1 cellular context compared by ENCODE assay signal in the genomic region with DNA sequence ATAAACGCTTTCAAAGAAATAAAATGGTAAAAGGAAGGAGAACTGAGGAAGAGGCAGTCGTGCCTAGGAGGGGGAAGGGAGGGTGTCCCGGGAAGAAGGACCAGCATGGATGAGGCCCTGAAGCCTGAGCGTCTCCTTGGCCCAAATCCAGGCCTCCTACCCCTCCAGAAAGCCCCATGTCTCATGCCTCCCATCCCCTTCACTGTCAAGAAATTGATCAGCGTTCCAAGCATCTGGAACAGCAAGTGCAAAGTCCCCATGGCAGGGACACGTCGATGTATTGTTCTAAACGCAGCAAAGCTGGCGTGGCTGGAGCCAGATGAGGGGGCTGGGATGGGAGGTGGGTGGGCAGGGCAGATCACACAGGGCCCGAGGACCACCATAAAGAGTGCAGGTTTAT.
TF ChIP-seq lines count a peak whose summit lies in the region.

No MANE protein-coding gene starts in this region.

TF ChIP-seq in K562, 482 proteins besides CTCF, POLR2A, EP300 and RAD21:
- TF ChIP-seq BRD4 (IDR thresholded peaks at IDR 0.05) (no peak), HNRNPL (IDR thresholded peaks at IDR 0.05; ENCODE audit: low read depth, low read length) (no peak), SMAD1 (IDR thresholded peaks at IDR 0.05; ENCODE audit: low read depth, low read length, partially characterized antibody) (no peak), CBX2 (IDR thresholded peaks at IDR 0.05; ENCODE audit: insufficient read depth, low read length, poor library complexity, severe bottlenecking) (no peak), GTF2F1 (IDR thresholded peaks at IDR 0.05; ENCODE audit: low read depth, low read length) (no peak), ASH1L (IDR thresholded peaks at IDR 0.05; ENCODE audit: borderline replicate concordance, low read depth, partially characterized antibody) (no peak), RHOXF2B (CRISPR knock-in tag; conservative IDR thresholded peaks at IDR 0.05) (no peak), ZNF146 (CRISPR knock-in tag; IDR thresholded peaks at IDR 0.05; ENCODE audit: unreplicated experiment) (no peak), ZNF23 (CRISPR knock-in tag; IDR thresholded peaks at IDR 0.05) (no peak), TBL1XR1 (IDR thresholded peaks at IDR 0.05; ENCODE audit: low read length in 2 of 2) (no peak)
- TF ChIP-seq, protein P1, sequence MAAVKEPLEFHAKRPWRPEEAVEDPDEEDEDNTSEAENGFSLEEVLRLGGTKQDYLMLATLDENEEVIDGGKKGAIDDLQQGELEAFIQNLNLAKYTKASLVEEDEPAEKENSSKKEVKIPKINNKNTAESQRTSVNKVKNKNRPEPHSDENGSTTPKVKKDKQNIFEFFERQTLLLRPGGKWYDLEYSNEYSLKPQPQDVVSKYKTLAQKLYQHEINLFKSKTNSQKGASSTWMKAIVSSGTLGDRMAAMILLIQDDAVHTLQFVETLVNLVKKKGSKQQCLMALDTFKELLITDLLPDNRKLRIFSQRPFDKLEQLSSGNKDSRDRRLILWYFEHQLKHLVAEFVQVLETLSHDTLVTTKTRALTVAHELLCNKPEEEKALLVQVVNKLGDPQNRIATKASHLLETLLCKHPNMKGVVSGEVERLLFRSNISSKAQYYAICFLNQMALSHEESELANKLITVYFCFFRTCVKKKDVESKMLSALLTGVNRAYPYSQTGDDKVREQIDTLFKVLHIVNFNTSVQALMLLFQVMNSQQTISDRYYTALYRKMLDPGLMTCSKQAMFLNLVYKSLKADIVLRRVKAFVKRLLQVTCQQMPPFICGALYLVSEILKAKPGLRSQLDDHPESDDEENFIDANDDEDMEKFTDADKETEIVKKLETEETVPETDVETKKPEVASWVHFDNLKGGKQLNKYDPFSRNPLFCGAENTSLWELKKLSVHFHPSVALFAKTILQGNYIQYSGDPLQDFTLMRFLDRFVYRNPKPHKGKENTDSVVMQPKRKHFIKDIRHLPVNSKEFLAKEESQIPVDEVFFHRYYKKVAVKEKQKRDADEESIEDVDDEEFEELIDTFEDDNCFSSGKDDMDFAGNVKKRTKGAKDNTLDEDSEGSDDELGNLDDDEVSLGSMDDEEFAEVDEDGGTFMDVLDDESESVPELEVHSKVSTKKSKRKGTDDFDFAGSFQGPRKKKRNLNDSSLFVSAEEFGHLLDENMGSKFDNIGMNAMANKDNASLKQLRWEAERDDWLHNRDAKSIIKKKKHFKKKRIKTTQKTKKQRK (IDR thresholded peaks at IDR 0.05; ENCODE audit: borderline replicate concordance, low read depth, low read length) = no peak
- TF ChIP-seq, protein P2, sequence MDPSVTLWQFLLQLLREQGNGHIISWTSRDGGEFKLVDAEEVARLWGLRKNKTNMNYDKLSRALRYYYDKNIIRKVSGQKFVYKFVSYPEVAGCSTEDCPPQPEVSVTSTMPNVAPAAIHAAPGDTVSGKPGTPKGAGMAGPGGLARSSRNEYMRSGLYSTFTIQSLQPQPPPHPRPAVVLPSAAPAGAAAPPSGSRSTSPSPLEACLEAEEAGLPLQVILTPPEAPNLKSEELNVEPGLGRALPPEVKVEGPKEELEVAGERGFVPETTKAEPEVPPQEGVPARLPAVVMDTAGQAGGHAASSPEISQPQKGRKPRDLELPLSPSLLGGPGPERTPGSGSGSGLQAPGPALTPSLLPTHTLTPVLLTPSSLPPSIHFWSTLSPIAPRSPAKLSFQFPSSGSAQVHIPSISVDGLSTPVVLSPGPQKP (CRISPR knock-in tag; IDR thresholded peaks at IDR 0.05) = no peak
- TF ChIP-seq, protein P3, sequence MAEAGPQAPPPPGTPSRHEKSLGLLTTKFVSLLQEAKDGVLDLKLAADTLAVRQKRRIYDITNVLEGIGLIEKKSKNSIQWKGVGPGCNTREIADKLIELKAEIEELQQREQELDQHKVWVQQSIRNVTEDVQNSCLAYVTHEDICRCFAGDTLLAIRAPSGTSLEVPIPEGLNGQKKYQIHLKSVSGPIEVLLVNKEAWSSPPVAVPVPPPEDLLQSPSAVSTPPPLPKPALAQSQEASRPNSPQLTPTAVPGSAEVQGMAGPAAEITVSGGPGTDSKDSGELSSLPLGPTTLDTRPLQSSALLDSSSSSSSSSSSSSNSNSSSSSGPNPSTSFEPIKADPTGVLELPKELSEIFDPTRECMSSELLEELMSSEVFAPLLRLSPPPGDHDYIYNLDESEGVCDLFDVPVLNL (CRISPR knock-in tag; IDR thresholded peaks at IDR 0.05; ENCODE audit: low read depth) = no peak
- TF ChIP-seq, protein P4, sequence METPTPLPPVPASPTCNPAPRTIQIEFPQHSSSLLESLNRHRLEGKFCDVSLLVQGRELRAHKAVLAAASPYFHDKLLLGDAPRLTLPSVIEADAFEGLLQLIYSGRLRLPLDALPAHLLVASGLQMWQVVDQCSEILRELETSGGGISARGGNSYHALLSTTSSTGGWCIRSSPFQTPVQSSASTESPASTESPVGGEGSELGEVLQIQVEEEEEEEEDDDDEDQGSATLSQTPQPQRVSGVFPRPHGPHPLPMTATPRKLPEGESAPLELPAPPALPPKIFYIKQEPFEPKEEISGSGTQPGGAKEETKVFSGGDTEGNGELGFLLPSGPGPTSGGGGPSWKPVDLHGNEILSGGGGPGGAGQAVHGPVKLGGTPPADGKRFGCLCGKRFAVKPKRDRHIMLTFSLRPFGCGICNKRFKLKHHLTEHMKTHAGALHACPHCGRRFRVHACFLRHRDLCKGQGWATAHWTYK (CRISPR knock-in tag; IDR thresholded peaks at IDR 0.05) = no peak
